ENCODE assay signal across 28 cellular contexts in genomic region chr3:62027231-62027630, GRCh38.
"Had no signal": no experiment of that assay in that cellular context is flagged by ENCODE, and none has a peak within 500 bp of the region (broad histone marks: within the 10 kb centered on the region; RNA-seq: fewer than 3 reads in every experiment).

No MANE protein-coding gene starts in this region.

- H3K36me3 Mint-ChIP-seq: immature natural killer cell; mesothelial cell of epicardium; naive B cell; natural killer cell; neural progenitor cell; stimulated activated memory B cell treated with anti-CD40 and anti-IgM and Interleukin-4, amounts not matched to agents 10 μg/mL and 1 μg/mL and 100 μg/mL, for 72 hours had no signal

- H3K4me3 Mint-ChIP-seq: immature natural killer cell; mesothelial cell of epicardium; naive B cell; natural killer cell; neural progenitor cell; stimulated activated memory B cell treated with anti-CD40 and anti-IgM and Interleukin-4, amounts not matched to agents 10 μg/mL and 1 μg/mL and 100 μg/mL, for 72 hours; stimulated activated naive CD8-positive, alpha-beta T cell treated with anti-CD3 and anti-CD28 coated beads, Interleukin-15, amount 100 ng/mL, for 72 hours had no signal

- H3K27ac Mint-ChIP-seq: immature natural killer cell; mesothelial cell of epicardium; naive B cell; natural killer cell; neural progenitor cell; progenitor cell of endocrine pancreas; stimulated activated memory B cell treated with anti-CD40 and anti-IgM and Interleukin-4, amounts not matched to agents 10 μg/mL and 1 μg/mL and 100 μg/mL, for 72 hours; stimulated activated naive CD8-positive, alpha-beta T cell treated with anti-CD3 and anti-CD28 coated beads, Interleukin-15, amount 100 ng/mL, for 72 hours had no signal

- H2AFZ ChIP-seq: neural progenitor cell had no signal

- DNase-seq: hippocampal formation; immature natural killer cell; kidney; left colon; left ventricle myocardium inferior; mesendoderm; naive B cell; natural killer cell; occipital lobe; right lobe of liver; stimulated activated CD4-positive, alpha-beta T cell treated with anti-CD3 and anti-CD28 coated beads, Interleukin-1b, Interleukin-23, amount 100 ng/mL, for 48 hours; stimulated activated CD4-positive, alpha-beta T cell treated with anti-CD3 and anti-CD28 coated beads, Interleukin-2, amount 100 ng/mL, for 48 hours; stimulated activated CD4-positive, alpha-beta T cell treated with anti-CD3 and anti-CD28 coated beads, Interleukin-4, amount 100 ng/mL, for 4 hours; stimulated activated CD8-positive, alpha-beta memory T cell treated with anti-CD3 and anti-CD28 coated beads, Interleukin-4, amount 100 ng/mL, for 48 hours; stimulated activated naive CD4-positive, alpha-beta T cell treated with Interleukin-2 at 50 U/mL for 16 hours; stimulated activated naive CD8-positive, alpha-beta T cell treated with anti-CD3 and anti-CD28 coated beads, Interleukin-15, amount 100 ng/mL, for 72 hours; substantia nigra; transverse colon; upper lobe of left lung had no signal

- H3K9me3 Mint-ChIP-seq: mesothelial cell of epicardium; neural progenitor cell; stimulated activated memory B cell treated with anti-CD40 and anti-IgM and Interleukin-4, amounts not matched to agents 10 μg/mL and 1 μg/mL and 100 μg/mL, for 72 hours; stimulated activated naive CD8-positive, alpha-beta T cell treated with anti-CD3 and anti-CD28 coated beads, Interleukin-15, amount 100 ng/mL, for 72 hours had no signal

- H3K9me3 ChIP-seq: left ventricle myocardium inferior, neutrophil, right atrium auricular region, right lobe of liver, transverse colon, upper lobe of left lung, vagina had no signal

- ATAC-seq: left colon; natural killer cell; right lobe of liver; stimulated activated memory B cell treated with anti-CD40 and anti-IgM and Interleukin-4, amounts not matched to agents 10 μg/mL and 1 μg/mL and 100 μg/mL, for 72 hours; stimulated activated naive CD8-positive, alpha-beta T cell treated with anti-CD3 and anti-CD28 coated beads, Interleukin-15, amount 100 ng/mL, for 72 hours had no signal

- H3K4me3 ChIP-seq: left ventricle myocardium inferior, lung, neural progenitor cell, right atrium auricular region, right lobe of liver, smooth muscle cell, transverse colon, upper lobe of left lung, vagina had no signal

- H3K27ac ChIP-seq: left ventricle myocardium inferior, neural progenitor cell, neutrophil, right atrium auricular region, right lobe of liver, transverse colon, upper lobe of left lung, vagina had no signal

- H3K36me3 ChIP-seq: left ventricle myocardium inferior, neural progenitor cell, neutrophil, right atrium auricular region, right lobe of liver, transverse colon, upper lobe of left lung, vagina had no signal

- H3K4me2 ChIP-seq: neural progenitor cell, smooth muscle cell had no signal

- H3K27me3 ChIP-seq: neural progenitor cell, neutrophil, right atrium auricular region, right lobe of liver, transverse colon, upper lobe of left lung, vagina had no signal

- H3K27me3 Mint-ChIP-seq: naive B cell; stimulated activated memory B cell treated with anti-CD40 and anti-IgM and Interleukin-4, amounts not matched to agents 10 μg/mL and 1 μg/mL and 100 μg/mL, for 72 hours; stimulated activated naive CD8-positive, alpha-beta T cell treated with anti-CD3 and anti-CD28 coated beads, Interleukin-15, amount 100 ng/mL, for 72 hours had no signal

- H3K9ac ChIP-seq: neural progenitor cell had no signal

- H3K4me1 ChIP-seq: right lobe of liver, transverse colon, vagina had no signal

- H3K4me1 Mint-ChIP-seq: immature natural killer cell; naive B cell; natural killer cell; stimulated activated memory B cell treated with anti-CD40 and anti-IgM and Interleukin-4, amounts not matched to agents 10 μg/mL and 1 μg/mL and 100 μg/mL, for 72 hours; stimulated activated naive CD8-positive, alpha-beta T cell treated with anti-CD3 and anti-CD28 coated beads, Interleukin-15, amount 100 ng/mL, for 72 hours had no signal
